Comparison of ENCODE assay signal across 8 cellular contexts in genomic region chr14:70640938-70641547, GRCh38. TPM values are rescaled to one million over a fixed set of nuclear protein-coding genes. Genes with fewer than 3 reads are reported as not detected.
DNase-seq lines count a peak whose midpoint lies in the region; ATAC-seq and TF ChIP-seq lines count a peak whose summit lies in the region.

No MANE protein-coding gene starts in this region.

- H3K4me1 ChIP-seq in mucosa of descending colon (ENCODE audit: low read depth), result peaks cover 3% of the 10 kb centered on the region
- peaks cover 18% of the 10 kb centered on the region for H3K4me1 ChIP-seq in thymus (ENCODE audit: control insufficient read depth, insufficient read depth, low read length)

- H3K36me3 ChIP-seq in mucosa of descending colon (ENCODE audit: low read depth), result no peaks in the 10 kb centered on the region
- no peaks in the 10 kb centered on the region for H3K36me3 ChIP-seq in thymus (ENCODE audit: control insufficient read depth, insufficient read depth)

- TF ChIP-seq CTCF in HFF-Myc (IDR thresholded peaks at IDR 0.05; ENCODE audit: low read depth, low read length, missing control alignments) (no peak), mucosa of descending colon (IDR thresholded peaks at IDR 0.05) (no peak)

- ATAC-seq in effector memory CD8-positive, alpha-beta T cell (replicated peaks), result peak; percentile 67
- peak; percentile 82 for ATAC-seq in mucosa of descending colon

- H3K4me3 ChIP-seq in HFF-Myc (replicated peaks; ENCODE audit: low read depth, low read length) (peak overlapping the region; percentile 29), mucosa of descending colon (no peak overlapping the region), thymus (ENCODE audit: low read length) (peak overlapping the region; percentile 68)

- peak overlapping the region; percentile 94 for H3K27ac Mint-ChIP-seq in activated CD4-positive, alpha-beta T cell treated with anti-CD3 and anti-CD28 coated beads, Interleukin-2, amount 10 ng/mL, durations not matched to agents 24 days and 14 days
- peak overlapping the region; percentile 24 to 92 for H3K27ac Mint-ChIP-seq in effector memory CD8-positive, alpha-beta T cell

- peaks cover 2% of the 10 kb centered on the region for H3K27me3 Mint-ChIP-seq in activated CD4-positive, alpha-beta T cell treated with anti-CD3 and anti-CD28 coated beads, Interleukin-2, amount 10 ng/mL, durations not matched to agents 24 days and 14 days
- H3K27me3 Mint-ChIP-seq in effector memory CD8-positive, alpha-beta T cell, result peaks cover 0 to 18% of the 10 kb centered on the region in 2 donors

- WGBS in thymus, result under 1% methylated on average over 28 of the region's 28 CpGs

- no peaks in the 10 kb centered on the region for H3K9me3 ChIP-seq in mucosa of descending colon
- peaks cover 1% of the 10 kb centered on the region for H3K9me3 ChIP-seq in thymus (ENCODE audit: control insufficient read depth)

- H3K27me3 ChIP-seq in thymus (ENCODE audit: control insufficient read depth, insufficient read depth), result no peaks in the 10 kb centered on the region

- peak overlapping the region; percentile 84 for H3K27ac ChIP-seq in thymus (ENCODE audit: low read depth)

- peak overlapping the region; percentile 94 for H3K4me3 Mint-ChIP-seq in activated CD4-positive, alpha-beta T cell treated with anti-CD3 and anti-CD28 coated beads, Interleukin-2, amount 10 ng/mL, durations not matched to agents 24 days and 14 days
- H3K4me3 Mint-ChIP-seq in effector memory CD8-positive, alpha-beta T cell, result peak overlapping the region; percentile 96 to 98

- peaks cover 39% of the 10 kb centered on the region for H3K4me1 Mint-ChIP-seq in activated CD4-positive, alpha-beta T cell treated with anti-CD3 and anti-CD28 coated beads, Interleukin-2, amount 10 ng/mL, durations not matched to agents 24 days and 14 days
- H3K4me1 Mint-ChIP-seq in effector memory CD8-positive, alpha-beta T cell (ENCODE audit: low read depth in 2 of 2), result peaks cover 34 to 37% of the 10 kb centered on the region in 2 donors

- DNase-seq in DMS 273 (lab: John Stamatoyannopoulos, UW; ENCODE audit: unreplicated experiment) (peak; percentile 58), DMS 273 treated with DMSO at 0.1 percent for 48 hours (lab: John Stamatoyannopoulos, UW) (no peak), HFF-Myc (ENCODE audit: extremely low read depth, low read depth) (no peak), NCI-H1105 (lab: John Stamatoyannopoulos, UW) (peak; percentile 38), mucosa of descending colon (peak; percentile 41 to 72 (median 51))
- peak; percentile 82 for DNase-seq in activated CD4-positive, alpha-beta T cell treated with anti-CD3 and anti-CD28 coated beads, Interleukin-2, amount 10 ng/mL, durations not matched to agents 24 days and 14 days
- peak; percentile 17 to 28 (median 27) for DNase-seq in effector memory CD8-positive, alpha-beta T cell

- H3K36me3 Mint-ChIP-seq in activated CD4-positive, alpha-beta T cell treated with anti-CD3 and anti-CD28 coated beads, Interleukin-2, amount 10 ng/mL, durations not matched to agents 24 days and 14 days (ENCODE audit: low read depth), result no peaks in the 10 kb centered on the region
- peaks cover 6% of the 10 kb centered on the region for H3K36me3 Mint-ChIP-seq in effector memory CD8-positive, alpha-beta T cell (ENCODE audit: insufficient read depth)

- intact Hi-C loops in activated CD4-positive, alpha-beta T cell treated with anti-CD3 and anti-CD28 coated beads, Interleukin-2, amount 10 ng/mL, durations not matched to agents 24 days and 14 days (cut with micrococcal nuclease), result loop anchor here (1.0 to 5.0 kb wide), 3 partner anchors 14 to 166 kb away; partner anchors contain the start of gene MAP3K9
- intact Hi-C loops in mucosa of descending colon (cut with DNase I, micrococcal nuclease), result no loop called here

- no peaks in the 10 kb centered on the region for H3K9me3 Mint-ChIP-seq in activated CD4-positive, alpha-beta T cell treated with anti-CD3 and anti-CD28 coated beads, Interleukin-2, amount 10 ng/mL, durations not matched to agents 24 days and 14 days
- H3K9me3 Mint-ChIP-seq in effector memory CD8-positive, alpha-beta T cell, result no peaks in the 10 kb centered on the region

RNA-seq across cellular contexts. Expression of gene TTC9, which starts 0.7 kb away (rescaled TPM):
- 4.8 and 5.8 TPM in 2 replicates for total RNA-seq in activated CD4-positive, alpha-beta T cell treated with anti-CD3 and anti-CD28 coated beads, Interleukin-2, amount 10 ng/mL, durations not matched to agents 24 days and 14 days
- total RNA-seq in mucosa of descending colon, result under 1 TPM; 0.20 to 0.63 (median 0.54) TPM
- 6.1 TPM for polyA plus RNA-seq in thymus

RNA-seq across cellular contexts. Expression of gene MED6, which starts 40.6 kb away (rescaled TPM):
- 57.0 and 59.7 TPM in 2 replicates for total RNA-seq in activated CD4-positive, alpha-beta T cell treated with anti-CD3 and anti-CD28 coated beads, Interleukin-2, amount 10 ng/mL, durations not matched to agents 24 days and 14 days
- 10 to 100 TPM; 24.4 to 30.9 (median 27.6) TPM for total RNA-seq in mucosa of descending colon
- 26.1 TPM for polyA plus RNA-seq in thymus

Comparison
In these comparisons a context has a peak if more than half of its experiments do, and no peak if none do; other contexts are left out.
1. DNase-seq: peak in DMS 273 (single experiment), NCI-H1105 (single experiment), activated CD4-positive, alpha-beta T cell treated with anti-CD3 and anti-CD28 coated beads, Interleukin-2, amount 10 ng/mL, durations not matched to agents 24 days and 14 days (single experiment), effector memory CD8-positive, alpha-beta T cell (3 of 3) and mucosa of descending colon (3 of 3); none in DMS 273 treated with DMSO at 0.1 percent for 48 hours (single experiment) and HFF-Myc (single experiment).